ENCODE assay signal across 1 cellular context in genomic region chr12:112928978-112929377, GRCh38.
TF ChIP-seq lines count a peak whose summit lies in the region.

No MANE protein-coding gene starts in this region.

TF ChIP-seq in HepG2, 621 proteins besides CTCF, POLR2A, EP300 and RAD21:
- TF ChIP-seq, protein P1, sequence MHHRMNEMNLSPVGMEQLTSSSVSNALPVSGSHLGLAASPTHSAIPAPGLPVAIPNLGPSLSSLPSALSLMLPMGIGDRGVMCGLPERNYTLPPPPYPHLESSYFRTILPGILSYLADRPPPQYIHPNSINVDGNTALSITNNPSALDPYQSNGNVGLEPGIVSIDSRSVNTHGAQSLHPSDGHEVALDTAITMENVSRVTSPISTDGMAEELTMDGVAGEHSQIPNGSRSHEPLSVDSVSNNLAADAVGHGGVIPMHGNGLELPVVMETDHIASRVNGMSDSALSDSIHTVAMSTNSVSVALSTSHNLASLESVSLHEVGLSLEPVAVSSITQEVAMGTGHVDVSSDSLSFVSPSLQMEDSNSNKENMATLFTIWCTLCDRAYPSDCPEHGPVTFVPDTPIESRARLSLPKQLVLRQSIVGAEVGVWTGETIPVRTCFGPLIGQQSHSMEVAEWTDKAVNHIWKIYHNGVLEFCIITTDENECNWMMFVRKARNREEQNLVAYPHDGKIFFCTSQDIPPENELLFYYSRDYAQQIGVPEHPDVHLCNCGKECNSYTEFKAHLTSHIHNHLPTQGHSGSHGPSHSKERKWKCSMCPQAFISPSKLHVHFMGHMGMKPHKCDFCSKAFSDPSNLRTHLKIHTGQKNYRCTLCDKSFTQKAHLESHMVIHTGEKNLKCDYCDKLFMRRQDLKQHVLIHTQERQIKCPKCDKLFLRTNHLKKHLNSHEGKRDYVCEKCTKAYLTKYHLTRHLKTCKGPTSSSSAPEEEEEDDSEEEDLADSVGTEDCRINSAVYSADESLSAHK (CRISPR knock-in tag; IDR thresholded peaks at IDR 0.05; ENCODE audit: borderline replicate concordance), result no peak
- TF ChIP-seq STAG1 (CRISPR knock-in tag; IDR thresholded peaks at IDR 0.05), result peak; percentile 20; the same call in 1 of the 2 replicates
TF ChIP-seq in HepG2: peak in this region for 1.
